Comparison of ENCODE assay signal across 22 cellular contexts in genomic region chr3:189833266-189833665, GRCh38.
A peak's percentile ranks its signal among the peaks of the same experiment; 100 is the strongest.
DNase-seq lines count a peak whose midpoint lies in the region; ATAC-seq, FAIRE-seq and TF ChIP-seq lines count a peak whose summit lies in the region.
"Had no signal": no experiment of that assay in that cellular context is flagged by ENCODE, and none has a peak within 500 bp of the region (broad histone marks: within the 10 kb centered on the region; RNA-seq: fewer than 3 reads in every experiment).

No MANE protein-coding gene starts in this region.

- no peaks in the 10 kb centered on the region for H3K9me1 ChIP-seq in keratinocyte (ENCODE audit: control insufficient read depth, extremely low read depth, insufficient read depth, low read length)

- no peak for DNase-seq in H54 (ENCODE audit: insufficient read length, low spot score)
- DNase-seq in PC-3, result no peak
- DNase-seq in mammary epithelial cell, result no peak
- DNase-seq in keratinocyte (ENCODE audit: low read depth, low spot score), result no peak
- DNase-seq in HuH-7 (ENCODE audit: low spot score), result no peak
- DNase-seq in aorta, result no peak
- DNase-seq in tibial nerve (ENCODE audit: low spot score in 2 of 2), result no peak
- no peak for DNase-seq in CD1c-positive myeloid dendritic cell (ENCODE audit: extremely low spot score)
- DNase-seq: CD4-positive, CD25-positive, alpha-beta regulatory T cell; DMS153; DND-41; H7; MG63; NCI-H1436; NCI-H187; NCI-H2081 treated with DMSO at 0.1 percent for 48 hours; NCI-H446; NCI-H524 treated with DMSO at 0.1 percent for 48 hours; SHP77 treated with DMSO at 0.1 percent for 48 hours had no signal

- no peak for TF ChIP-seq POLR2A in H54 (IDR thresholded peaks at IDR 0.05; ENCODE audit: low read depth, low read length)
- no peak for TF ChIP-seq POLR2A in tibial nerve (IDR thresholded peaks at IDR 0.05)

- CTCF ChIA-PET in PC-3 (lab: Charles Lee), result no interaction called here
- CTCF ChIA-PET in mammary epithelial cell (lab: Charles Lee; ENCODE audit: low non-redundant PET), result no interaction called here

- TF ChIP-seq EP300 in tibial nerve (IDR thresholded peaks at IDR 0.05), result no peak

- in situ Hi-C loops in mammary epithelial cell (cut with MboI; ENCODE audit: low sequenced_read_pairs in 2 of 2), result no loop called here

- H3K27me3 ChIP-seq in PC-3 (ENCODE audit: low read length) (no peaks in the 10 kb centered on the region), mammary epithelial cell (ENCODE audit: insufficient read depth, low read length) (no peaks in the 10 kb centered on the region), keratinocyte (ENCODE audit: control insufficient read depth, extremely low read depth, insufficient read depth, low read length) (no peaks in the 10 kb centered on the region), aorta (ENCODE audit: control insufficient read depth in 1 of 2, insufficient read depth in 2 of 2, low read length in 1 of 2) (no peaks in the 10 kb centered on the region), tibial nerve (no peaks in the 10 kb centered on the region)
- H3K27me3 ChIP-seq: MG63 had no signal

- no peak for TF ChIP-seq CTCF in PC-3 (conservative IDR thresholded peaks at IDR 0.05; ENCODE audit: low read depth, low read length)
- TF ChIP-seq CTCF in mammary epithelial cell (conservative IDR thresholded peaks at IDR 0.05 in 1 of 2, IDR thresholded peaks at IDR 0.05 in 1 of 2; ENCODE audit: extremely low read depth in 1 of 2, insufficient read depth in 1 of 2, low read depth in 1 of 2, low read length in 2 of 2), result no peak
- TF ChIP-seq CTCF in keratinocyte (optimal IDR thresholded peaks at IDR 0.05 in 1 of 3, IDR thresholded peaks at IDR 0.05 in 1 of 3, conservative IDR thresholded peaks at IDR 0.05 in 1 of 3; ENCODE audit: extremely low read depth in 1 of 3, insufficient read depth in 2 of 3, low read length in 3 of 3), result no peak
- no peak for TF ChIP-seq CTCF in tibial nerve (IDR thresholded peaks at IDR 0.05)

- H3K27ac ChIP-seq in PC-3 (ENCODE audit: low read length), result no peak overlapping the region
- H3K27ac ChIP-seq in mammary epithelial cell (ENCODE audit: insufficient read depth, low read depth, low read length), result peak overlapping the region; percentile 75
- peak overlapping the region; percentile 89 for H3K27ac ChIP-seq in keratinocyte (ENCODE audit: control insufficient read depth, insufficient read depth, low read length)
- no peak overlapping the region for H3K27ac ChIP-seq in aorta (ENCODE audit: low read depth in 1 of 2, low read length in 2 of 2)
- H3K27ac ChIP-seq in tibial nerve, result no peak overlapping the region

- dilution Hi-C loops in mammary epithelial cell (cut with HindIII; ENCODE audit: low sequenced_read_pairs) (no loop called here), keratinocyte (cut with MboI; ENCODE audit: extremely low pct_ligation_motif_present, low sequenced_read_pairs) (no loop called here)

- H4K20me1 ChIP-seq in PC-3 (ENCODE audit: low read length), result no peaks in the 10 kb centered on the region
- H4K20me1 ChIP-seq in mammary epithelial cell (ENCODE audit: insufficient read depth, low read length), result no peaks in the 10 kb centered on the region
- no peaks in the 10 kb centered on the region for H4K20me1 ChIP-seq in keratinocyte (ENCODE audit: control insufficient read depth, extremely low read depth, insufficient read depth, low read length)

- H3K9ac ChIP-seq in PC-3 (ENCODE audit: low read length) (no peak overlapping the region), mammary epithelial cell (ENCODE audit: insufficient read depth, low read length) (peak overlapping the region; percentile 49), keratinocyte (ENCODE audit: control insufficient read depth, extremely low read depth, insufficient read depth, low read length) (peak overlapping the region; percentile 30)

- FAIRE-seq in H54 (lab: Jason Lieb, UNC) (peak; percentile 23), keratinocyte (lab: Jason Lieb, UNC) (peak; percentile 62)
- FAIRE-seq: HepG2, K562 had no signal

- H2AFZ ChIP-seq in PC-3 (ENCODE audit: low read length) (peak overlapping the region; percentile 32; the same call in 1 of the 2 replicates), mammary epithelial cell (ENCODE audit: low read depth, low read length) (no peak overlapping the region), keratinocyte (ENCODE audit: control insufficient read depth, low read length) (no peak overlapping the region)

- H3K36me3 ChIP-seq in PC-3 (ENCODE audit: low read depth, low read length), result no peaks in the 10 kb centered on the region
- H3K36me3 ChIP-seq in mammary epithelial cell (ENCODE audit: insufficient read depth, low read length), result peaks cover 32% of the 10 kb centered on the region
- peaks cover 3 to 39% of the 10 kb centered on the region in 2 experiments for H3K36me3 ChIP-seq in keratinocyte (ENCODE audit: control insufficient read depth in 2 of 2, extremely low read depth in 1 of 2, insufficient read depth in 2 of 2, low read length in 2 of 2)
- no peaks in the 10 kb centered on the region for H3K36me3 ChIP-seq in aorta (ENCODE audit: control insufficient read depth in 1 of 2, insufficient read depth in 2 of 2, low read length in 1 of 2)
- no peaks in the 10 kb centered on the region for H3K36me3 ChIP-seq in tibial nerve
- H3K36me3 ChIP-seq: MG63 had no signal

- no peaks in the 10 kb centered on the region for H3F3A ChIP-seq in PC-3 (ENCODE audit: low read length, unreplicated experiment)

- BruUV-seq in PC-3 (replicated peaks; lab: Mats Ljungman, UMichigan) (no TSS peak), mammary epithelial cell (replicated peaks; lab: Mats Ljungman, UMichigan) (no TSS peak)

- ATAC-seq in PC-3 (no peak), aorta (ENCODE audit: low FRiP score) (no peak)
- ATAC-seq: HepG2, K562, Panc1 had no signal

- no peaks in the 10 kb centered on the region for H3K79me2 ChIP-seq in PC-3 (ENCODE audit: low read length)
- H3K79me2 ChIP-seq in mammary epithelial cell (ENCODE audit: insufficient read depth, low read length), result peaks cover 82% of the 10 kb centered on the region
- H3K79me2 ChIP-seq in keratinocyte (ENCODE audit: control insufficient read depth, insufficient read depth, low read length), result peaks cover 61% of the 10 kb centered on the region

- no peaks in the 10 kb centered on the region for H3K9me3 ChIP-seq in PC-3 (ENCODE audit: low read length)
- no peaks in the 10 kb centered on the region for H3K9me3 ChIP-seq in mammary epithelial cell (replicated peaks; ENCODE audit: insufficient read depth, low read length)
- no peaks in the 10 kb centered on the region for H3K9me3 ChIP-seq in keratinocyte (ENCODE audit: control insufficient read depth, low read depth, low read length)
- H3K9me3 ChIP-seq in aorta (ENCODE audit: control insufficient read depth, low read length), result no peaks in the 10 kb centered on the region
- no peaks in the 10 kb centered on the region for H3K9me3 ChIP-seq in tibial nerve
- H3K9me3 ChIP-seq: MG63 had no signal

- H3K4me1 ChIP-seq in PC-3 (ENCODE audit: insufficient read depth, low read length) (no peaks in the 10 kb centered on the region), mammary epithelial cell (ENCODE audit: insufficient read depth, low read length) (peaks cover 45% of the 10 kb centered on the region), keratinocyte (ENCODE audit: control insufficient read depth, extremely low read depth, insufficient read depth, low read length) (peaks cover 82% of the 10 kb centered on the region), aorta (ENCODE audit: control insufficient read depth in 1 of 2, insufficient read depth in 2 of 2, low read length in 2 of 2) (no peaks in the 10 kb centered on the region), tibial nerve (no peaks in the 10 kb centered on the region)

- H3K4me3 ChIP-seq in PC-3 (ENCODE audit: low read length) (no peak overlapping the region), mammary epithelial cell (replicated peaks in 1 of 3; ENCODE audit: insufficient read depth in 1 of 3, low read depth in 2 of 3, low read length in 3 of 3) (peak overlapping the region in 1 of 3 experiments; percentile 30), keratinocyte (ENCODE audit: control insufficient read depth in 2 of 3, extremely low read depth in 1 of 3, insufficient read depth in 2 of 3, low read depth in 1 of 3, low read length in 3 of 3) (no peak overlapping the region), aorta (ENCODE audit: low read length in 2 of 2) (no peak overlapping the region), tibial nerve (no peak overlapping the region)
- H3K4me3 ChIP-seq: K562, MG63 had no signal

- intact Hi-C loops in PC-3 (cut with micrococcal nuclease) (no loop called here), mammary epithelial cell (cut with micrococcal nuclease) (loop anchor here (5.0 kb wide), 1 partner anchor 441 kb away; no protein-coding TSS in a partner anchor), aorta (cut with DNase I) (no loop called here)

- POLR2A ChIA-PET in PC-3 (lab: Charles Lee; ENCODE audit: unreplicated experiment), result no interaction called here

- H3K9me2 ChIP-seq in PC-3 (replicated peaks; ENCODE audit: low read length), result no peaks in the 10 kb centered on the region

- no peak overlapping the region for H3K4me2 ChIP-seq in PC-3 (ENCODE audit: low read length)
- H3K4me2 ChIP-seq in mammary epithelial cell (ENCODE audit: insufficient read depth, low read depth, low read length), result peak overlapping the region; percentile 85
- peak overlapping the region; percentile 55 for H3K4me2 ChIP-seq in keratinocyte (ENCODE audit: control insufficient read depth, extremely low read depth, insufficient read depth, low read depth, low read length)

- 47% methylated on average over 2 of the region's 2 CpGs for WGBS in mammary epithelial cell (ENCODE audit: low coverage, missing lambda C conversion rate)
- 69 to 79% methylated on average over 2 of the region's 2 CpGs for WGBS in aorta, 2 donors
- 58 to 74% methylated on average over 2 of the region's 2 CpGs for WGBS in tibial nerve, 2 donors

Comparison
In these comparisons a context has a peak if more than half of its experiments do, and no peak if none do; other contexts are left out.
1. H3K27ac ChIP-seq: peak in mammary epithelial cell (single experiment) and keratinocyte (single experiment); none in PC-3 (single experiment), aorta (0 of 2) and tibial nerve (0 of 4).